In the genomic region with DNA sequence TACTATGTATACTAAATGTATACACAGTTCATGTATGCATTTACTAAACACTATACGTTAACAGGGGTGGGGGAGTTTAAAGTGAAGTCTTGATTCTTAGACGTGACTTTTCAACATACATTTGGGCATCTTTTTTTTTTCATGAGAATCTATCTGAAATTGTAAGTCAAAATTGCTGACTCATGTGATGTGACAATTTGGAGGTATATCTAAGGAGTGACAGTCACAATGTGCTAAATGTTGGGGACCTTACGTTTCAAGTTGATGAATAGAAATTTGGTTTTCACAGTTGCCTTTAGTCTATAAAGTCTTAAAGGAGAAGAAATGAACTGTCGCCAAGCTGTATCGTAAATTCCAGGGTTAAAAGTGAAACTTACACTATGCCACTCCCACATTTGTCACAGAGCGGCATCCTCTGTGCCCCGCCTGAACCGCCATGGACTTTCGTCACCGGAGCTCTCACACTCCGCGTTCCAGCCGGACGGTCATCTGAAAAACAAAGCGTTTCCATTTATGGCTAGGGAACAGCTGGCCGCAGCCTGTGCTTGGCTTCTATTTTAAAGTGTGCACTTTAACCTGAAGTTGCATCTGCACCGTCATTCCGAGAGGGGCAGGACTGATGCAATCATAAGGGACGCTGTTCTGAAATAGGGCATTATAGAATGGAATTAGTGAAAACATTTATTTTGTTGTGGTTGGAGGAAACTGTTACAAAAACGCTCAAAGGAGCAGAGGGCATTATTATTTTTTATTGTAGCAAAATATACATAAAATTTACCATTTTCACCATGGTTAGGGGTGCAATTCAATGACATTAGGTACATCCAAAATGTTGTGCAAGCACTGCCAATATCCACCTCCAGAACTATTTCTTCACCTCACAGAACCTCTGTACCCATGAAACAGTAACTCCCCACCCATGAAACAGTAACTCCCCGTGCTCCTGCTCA, we compare ENCODE assay signal across 1 cellular context.
TF ChIP-seq lines count a peak whose summit lies in the region.

No MANE protein-coding gene starts in this region.

TF ChIP-seq in K562, 482 proteins besides CTCF, POLR2A, EP300 and RAD21 (continued from another document and continues in another):
- TF ChIP-seq, protein P1, sequence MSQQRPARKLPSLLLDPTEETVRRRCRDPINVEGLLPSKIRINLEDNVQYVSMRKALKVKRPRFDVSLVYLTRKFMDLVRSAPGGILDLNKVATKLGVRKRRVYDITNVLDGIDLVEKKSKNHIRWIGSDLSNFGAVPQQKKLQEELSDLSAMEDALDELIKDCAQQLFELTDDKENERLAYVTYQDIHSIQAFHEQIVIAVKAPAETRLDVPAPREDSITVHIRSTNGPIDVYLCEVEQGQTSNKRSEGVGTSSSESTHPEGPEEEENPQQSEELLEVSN (IDR thresholded peaks at IDR 0.05; ENCODE audit: borderline replicate concordance in 1 of 2, extremely low read depth in 1 of 2, insufficient read depth in 1 of 2, insufficient read length in 1 of 2, low read depth in 1 of 2, low read length in 1 of 2, poor library complexity in 1 of 2, severe bottlenecking in 1 of 2): peak in 1 of 2 experiments; percentile 13
- peak; percentile 99 for TF ChIP-seq C11orf30 (IDR thresholded peaks at IDR 0.05; ENCODE audit: low read depth)
- no peak for TF ChIP-seq ZFP30 (CRISPR knock-in tag; IDR thresholded peaks at IDR 0.05; ENCODE audit: borderline replicate concordance)
- no peak for TF ChIP-seq STAT5A (IDR thresholded peaks at IDR 0.05; ENCODE audit: borderline replicate concordance, low read length)
- TF ChIP-seq SMAD1 (IDR thresholded peaks at IDR 0.05; ENCODE audit: low read depth, low read length, partially characterized antibody): no peak
- TF ChIP-seq, protein P2, sequence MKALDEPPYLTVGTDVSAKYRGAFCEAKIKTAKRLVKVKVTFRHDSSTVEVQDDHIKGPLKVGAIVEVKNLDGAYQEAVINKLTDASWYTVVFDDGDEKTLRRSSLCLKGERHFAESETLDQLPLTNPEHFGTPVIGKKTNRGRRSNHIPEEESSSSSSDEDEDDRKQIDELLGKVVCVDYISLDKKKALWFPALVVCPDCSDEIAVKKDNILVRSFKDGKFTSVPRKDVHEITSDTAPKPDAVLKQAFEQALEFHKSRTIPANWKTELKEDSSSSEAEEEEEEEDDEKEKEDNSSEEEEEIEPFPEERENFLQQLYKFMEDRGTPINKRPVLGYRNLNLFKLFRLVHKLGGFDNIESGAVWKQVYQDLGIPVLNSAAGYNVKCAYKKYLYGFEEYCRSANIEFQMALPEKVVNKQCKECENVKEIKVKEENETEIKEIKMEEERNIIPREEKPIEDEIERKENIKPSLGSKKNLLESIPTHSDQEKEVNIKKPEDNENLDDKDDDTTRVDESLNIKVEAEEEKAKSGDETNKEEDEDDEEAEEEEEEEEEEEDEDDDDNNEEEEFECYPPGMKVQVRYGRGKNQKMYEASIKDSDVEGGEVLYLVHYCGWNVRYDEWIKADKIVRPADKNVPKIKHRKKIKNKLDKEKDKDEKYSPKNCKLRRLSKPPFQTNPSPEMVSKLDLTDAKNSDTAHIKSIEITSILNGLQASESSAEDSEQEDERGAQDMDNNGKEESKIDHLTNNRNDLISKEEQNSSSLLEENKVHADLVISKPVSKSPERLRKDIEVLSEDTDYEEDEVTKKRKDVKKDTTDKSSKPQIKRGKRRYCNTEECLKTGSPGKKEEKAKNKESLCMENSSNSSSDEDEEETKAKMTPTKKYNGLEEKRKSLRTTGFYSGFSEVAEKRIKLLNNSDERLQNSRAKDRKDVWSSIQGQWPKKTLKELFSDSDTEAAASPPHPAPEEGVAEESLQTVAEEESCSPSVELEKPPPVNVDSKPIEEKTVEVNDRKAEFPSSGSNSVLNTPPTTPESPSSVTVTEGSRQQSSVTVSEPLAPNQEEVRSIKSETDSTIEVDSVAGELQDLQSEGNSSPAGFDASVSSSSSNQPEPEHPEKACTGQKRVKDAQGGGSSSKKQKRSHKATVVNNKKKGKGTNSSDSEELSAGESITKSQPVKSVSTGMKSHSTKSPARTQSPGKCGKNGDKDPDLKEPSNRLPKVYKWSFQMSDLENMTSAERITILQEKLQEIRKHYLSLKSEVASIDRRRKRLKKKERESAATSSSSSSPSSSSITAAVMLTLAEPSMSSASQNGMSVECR (CRISPR knock-in tag; IDR thresholded peaks at IDR 0.05): no peak
- TF ChIP-seq ARID1B (IDR thresholded peaks at IDR 0.05): 0 out of 2 replicates have a peak, but pooled peaks have one; percentile 29
- no peak for TF ChIP-seq SAFB2 (IDR thresholded peaks at IDR 0.05; ENCODE audit: borderline replicate concordance, low read depth, low read length, severe bottlenecking)
- TF ChIP-seq, protein P3, sequence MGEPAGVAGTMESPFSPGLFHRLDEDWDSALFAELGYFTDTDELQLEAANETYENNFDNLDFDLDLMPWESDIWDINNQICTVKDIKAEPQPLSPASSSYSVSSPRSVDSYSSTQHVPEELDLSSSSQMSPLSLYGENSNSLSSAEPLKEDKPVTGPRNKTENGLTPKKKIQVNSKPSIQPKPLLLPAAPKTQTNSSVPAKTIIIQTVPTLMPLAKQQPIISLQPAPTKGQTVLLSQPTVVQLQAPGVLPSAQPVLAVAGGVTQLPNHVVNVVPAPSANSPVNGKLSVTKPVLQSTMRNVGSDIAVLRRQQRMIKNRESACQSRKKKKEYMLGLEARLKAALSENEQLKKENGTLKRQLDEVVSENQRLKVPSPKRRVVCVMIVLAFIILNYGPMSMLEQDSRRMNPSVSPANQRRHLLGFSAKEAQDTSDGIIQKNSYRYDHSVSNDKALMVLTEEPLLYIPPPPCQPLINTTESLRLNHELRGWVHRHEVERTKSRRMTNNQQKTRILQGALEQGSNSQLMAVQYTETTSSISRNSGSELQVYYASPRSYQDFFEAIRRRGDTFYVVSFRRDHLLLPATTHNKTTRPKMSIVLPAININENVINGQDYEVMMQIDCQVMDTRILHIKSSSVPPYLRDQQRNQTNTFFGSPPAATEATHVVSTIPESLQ (CRISPR knock-in tag; IDR thresholded peaks at IDR 0.05): no peak
- TF ChIP-seq POLR2AphosphoS5 (IDR thresholded peaks at IDR 0.05; ENCODE audit: control insufficient read depth, insufficient read depth, low read depth, low read length): no peak
- TF ChIP-seq ZNF24 (IDR thresholded peaks at IDR 0.05): 0 out of 2 replicates have a peak, but pooled peaks have one; percentile 22
- TF ChIP-seq TAL1 (IDR thresholded peaks at IDR 0.05): no peak
- TF ChIP-seq JUN (IDR thresholded peaks at IDR 0.05; ENCODE audit: borderline replicate concordance, low read depth, low read length): peak; percentile 29; the same call in 1 of the 2 replicates
- TF ChIP-seq JUN (CRISPR knock-in tag; IDR thresholded peaks at IDR 0.05; ENCODE audit: borderline replicate concordance): no peak
- TF ChIP-seq ZNF232 (CRISPR knock-in tag; IDR thresholded peaks at IDR 0.05): no peak
- TF ChIP-seq RBM14 (IDR thresholded peaks at IDR 0.05; ENCODE audit: borderline replicate concordance, insufficient read depth, low read depth, low read length): no peak
- no peak for TF ChIP-seq ZNF140 (CRISPR knock-in tag; IDR thresholded peaks at IDR 0.05)
- no peak for TF ChIP-seq ZKSCAN3 (CRISPR knock-in tag; IDR thresholded peaks at IDR 0.05)
- TF ChIP-seq ZNF778 (CRISPR knock-in tag; IDR thresholded peaks at IDR 0.05): no peak
- TF ChIP-seq NFRKB (IDR thresholded peaks at IDR 0.05; ENCODE audit: low read depth): no peak
- TF ChIP-seq RBFOX2 (IDR thresholded peaks at IDR 0.05; ENCODE audit: low read depth, low read length): peak; percentile 61
- no peak for TF ChIP-seq SMAD3 (CRISPR knock-in tag; conservative IDR thresholded peaks at IDR 0.05)
- no peak for TF ChIP-seq U2AF2 (optimal IDR thresholded peaks at IDR 0.05; ENCODE audit: low read depth, low read length)
- TF ChIP-seq SOX6 (IDR thresholded peaks at IDR 0.05): peak; percentile 69
- TF ChIP-seq HDAC6 (IDR thresholded peaks at IDR 0.05; ENCODE audit: low read depth, low read length): no peak
- TF ChIP-seq, protein P4, sequence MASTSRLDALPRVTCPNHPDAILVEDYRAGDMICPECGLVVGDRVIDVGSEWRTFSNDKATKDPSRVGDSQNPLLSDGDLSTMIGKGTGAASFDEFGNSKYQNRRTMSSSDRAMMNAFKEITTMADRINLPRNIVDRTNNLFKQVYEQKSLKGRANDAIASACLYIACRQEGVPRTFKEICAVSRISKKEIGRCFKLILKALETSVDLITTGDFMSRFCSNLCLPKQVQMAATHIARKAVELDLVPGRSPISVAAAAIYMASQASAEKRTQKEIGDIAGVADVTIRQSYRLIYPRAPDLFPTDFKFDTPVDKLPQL (IDR thresholded peaks at IDR 0.05; ENCODE audit: extremely low read depth, insufficient read length): no peak
- TF ChIP-seq MTF1 (CRISPR knock-in tag; IDR thresholded peaks at IDR 0.05; ENCODE audit: borderline replicate concordance): no peak
- TF ChIP-seq ZBTB17 (CRISPR knock-in tag; IDR thresholded peaks at IDR 0.05): no peak
- no peak for TF ChIP-seq ZBTB8A (IDR thresholded peaks at IDR 0.05; ENCODE audit: partially characterized antibody)
- TF ChIP-seq ZNF707 (CRISPR knock-in tag; conservative IDR thresholded peaks at IDR 0.05): no peak
- peak; percentile 99 for TF ChIP-seq MAFG (tag; conservative IDR thresholded peaks at IDR 0.05)
- TF ChIP-seq ZNF133 (CRISPR knock-in tag; IDR thresholded peaks at IDR 0.05): no peak
- TF ChIP-seq, protein P5, sequence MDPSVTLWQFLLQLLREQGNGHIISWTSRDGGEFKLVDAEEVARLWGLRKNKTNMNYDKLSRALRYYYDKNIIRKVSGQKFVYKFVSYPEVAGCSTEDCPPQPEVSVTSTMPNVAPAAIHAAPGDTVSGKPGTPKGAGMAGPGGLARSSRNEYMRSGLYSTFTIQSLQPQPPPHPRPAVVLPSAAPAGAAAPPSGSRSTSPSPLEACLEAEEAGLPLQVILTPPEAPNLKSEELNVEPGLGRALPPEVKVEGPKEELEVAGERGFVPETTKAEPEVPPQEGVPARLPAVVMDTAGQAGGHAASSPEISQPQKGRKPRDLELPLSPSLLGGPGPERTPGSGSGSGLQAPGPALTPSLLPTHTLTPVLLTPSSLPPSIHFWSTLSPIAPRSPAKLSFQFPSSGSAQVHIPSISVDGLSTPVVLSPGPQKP (CRISPR knock-in tag; IDR thresholded peaks at IDR 0.05): no peak
- TF ChIP-seq NCOR1 (IDR thresholded peaks at IDR 0.05): no peak
- TF ChIP-seq, protein P6, sequence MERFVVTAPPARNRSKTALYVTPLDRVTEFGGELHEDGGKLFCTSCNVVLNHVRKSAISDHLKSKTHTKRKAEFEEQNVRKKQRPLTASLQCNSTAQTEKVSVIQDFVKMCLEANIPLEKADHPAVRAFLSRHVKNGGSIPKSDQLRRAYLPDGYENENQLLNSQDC (CRISPR knock-in tag; IDR thresholded peaks at IDR 0.05): no peak
- peak; percentile 93 for TF ChIP-seq NFE2 (IDR thresholded peaks at IDR 0.05; ENCODE audit: low read depth)
- TF ChIP-seq, protein P7, sequence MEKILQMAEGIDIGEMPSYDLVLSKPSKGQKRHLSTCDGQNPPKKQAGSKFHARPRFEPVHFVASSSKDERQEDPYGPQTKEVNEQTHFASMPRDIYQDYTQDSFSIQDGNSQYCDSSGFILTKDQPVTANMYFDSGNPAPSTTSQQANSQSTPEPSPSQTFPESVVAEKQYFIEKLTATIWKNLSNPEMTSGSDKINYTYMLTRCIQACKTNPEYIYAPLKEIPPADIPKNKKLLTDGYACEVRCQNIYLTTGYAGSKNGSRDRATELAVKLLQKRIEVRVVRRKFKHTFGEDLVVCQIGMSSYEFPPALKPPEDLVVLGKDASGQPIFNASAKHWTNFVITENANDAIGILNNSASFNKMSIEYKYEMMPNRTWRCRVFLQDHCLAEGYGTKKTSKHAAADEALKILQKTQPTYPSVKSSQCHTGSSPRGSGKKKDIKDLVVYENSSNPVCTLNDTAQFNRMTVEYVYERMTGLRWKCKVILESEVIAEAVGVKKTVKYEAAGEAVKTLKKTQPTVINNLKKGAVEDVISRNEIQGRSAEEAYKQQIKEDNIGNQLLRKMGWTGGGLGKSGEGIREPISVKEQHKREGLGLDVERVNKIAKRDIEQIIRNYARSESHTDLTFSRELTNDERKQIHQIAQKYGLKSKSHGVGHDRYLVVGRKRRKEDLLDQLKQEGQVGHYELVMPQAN (IDR thresholded peaks at IDR 0.05; ENCODE audit: borderline replicate concordance): no peak
- no peak for TF ChIP-seq HDGF (IDR thresholded peaks at IDR 0.05)
- 0 out of 2 replicates have a peak, but pooled peaks have one; percentile 58 for TF ChIP-seq SMARCA4 (IDR thresholded peaks at IDR 0.05)
- TF ChIP-seq L3MBTL2 (IDR thresholded peaks at IDR 0.05): peak; percentile 54; the same call in 1 of the 2 replicates
- no peak for TF ChIP-seq HNRNPLL (IDR thresholded peaks at IDR 0.05; ENCODE audit: low read depth, low read length, poor library complexity, severe bottlenecking)
- TF ChIP-seq RHOXF2B (CRISPR knock-in tag; conservative IDR thresholded peaks at IDR 0.05): no peak
- TF ChIP-seq ZC3H11A (IDR thresholded peaks at IDR 0.05; ENCODE audit: low read depth, low read length): no peak
- TF ChIP-seq, protein P8, sequence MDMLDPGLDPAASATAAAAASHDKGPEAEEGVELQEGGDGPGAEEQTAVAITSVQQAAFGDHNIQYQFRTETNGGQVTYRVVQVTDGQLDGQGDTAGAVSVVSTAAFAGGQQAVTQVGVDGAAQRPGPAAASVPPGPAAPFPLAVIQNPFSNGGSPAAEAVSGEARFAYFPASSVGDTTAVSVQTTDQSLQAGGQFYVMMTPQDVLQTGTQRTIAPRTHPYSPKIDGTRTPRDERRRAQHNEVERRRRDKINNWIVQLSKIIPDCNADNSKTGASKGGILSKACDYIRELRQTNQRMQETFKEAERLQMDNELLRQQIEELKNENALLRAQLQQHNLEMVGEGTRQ (CRISPR knock-in tag; IDR thresholded peaks at IDR 0.05): no peak
- peak; percentile 18 for TF ChIP-seq GATAD2B (IDR thresholded peaks at IDR 0.05; ENCODE audit: borderline replicate concordance)
- no peak; a peak in 2 of 4 replicates for TF ChIP-seq TRIM24 (IDR thresholded peaks at IDR 0.05)
- TF ChIP-seq, protein P9, sequence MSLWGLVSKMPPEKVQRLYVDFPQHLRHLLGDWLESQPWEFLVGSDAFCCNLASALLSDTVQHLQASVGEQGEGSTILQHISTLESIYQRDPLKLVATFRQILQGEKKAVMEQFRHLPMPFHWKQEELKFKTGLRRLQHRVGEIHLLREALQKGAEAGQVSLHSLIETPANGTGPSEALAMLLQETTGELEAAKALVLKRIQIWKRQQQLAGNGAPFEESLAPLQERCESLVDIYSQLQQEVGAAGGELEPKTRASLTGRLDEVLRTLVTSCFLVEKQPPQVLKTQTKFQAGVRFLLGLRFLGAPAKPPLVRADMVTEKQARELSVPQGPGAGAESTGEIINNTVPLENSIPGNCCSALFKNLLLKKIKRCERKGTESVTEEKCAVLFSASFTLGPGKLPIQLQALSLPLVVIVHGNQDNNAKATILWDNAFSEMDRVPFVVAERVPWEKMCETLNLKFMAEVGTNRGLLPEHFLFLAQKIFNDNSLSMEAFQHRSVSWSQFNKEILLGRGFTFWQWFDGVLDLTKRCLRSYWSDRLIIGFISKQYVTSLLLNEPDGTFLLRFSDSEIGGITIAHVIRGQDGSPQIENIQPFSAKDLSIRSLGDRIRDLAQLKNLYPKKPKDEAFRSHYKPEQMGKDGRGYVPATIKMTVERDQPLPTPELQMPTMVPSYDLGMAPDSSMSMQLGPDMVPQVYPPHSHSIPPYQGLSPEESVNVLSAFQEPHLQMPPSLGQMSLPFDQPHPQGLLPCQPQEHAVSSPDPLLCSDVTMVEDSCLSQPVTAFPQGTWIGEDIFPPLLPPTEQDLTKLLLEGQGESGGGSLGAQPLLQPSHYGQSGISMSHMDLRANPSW (CRISPR knock-in tag; IDR thresholded peaks at IDR 0.05): no peak
- peak; percentile 69 for TF ChIP-seq TAF9B (IDR thresholded peaks at IDR 0.05; ENCODE audit: partially characterized antibody)
